14 cellular contexts compared by ENCODE assay signal in genomic region chr14:31000629-31001338, GRCh38.
"Had no signal": no experiment of that assay in that cellular context is flagged by ENCODE, and none has a peak within 500 bp of the region (broad histone marks: within the 10 kb centered on the region; RNA-seq: fewer than 3 reads in every experiment).

No MANE protein-coding gene starts in this region.

- H3K27me3 Mint-ChIP-seq: activated T-helper 17 cell treated with anti-CD3 and anti-CD28 coated beads, Interleukin-2, amount 50 U/mL, for 72 hours; stimulated activated memory B cell treated with anti-CD40 and anti-IgM and Interleukin-4, amounts not matched to agents 10 μg/mL and 1 μg/mL and 100 μg/mL, for 72 hours; T-cell had no signal

- H3K9me3 Mint-ChIP-seq: activated T-helper 17 cell treated with anti-CD3 and anti-CD28 coated beads, Interleukin-2, amount 50 U/mL, for 72 hours had no signal

- ATAC-seq: activated T-helper 17 cell treated with anti-CD3 and anti-CD28 coated beads, Interleukin-2, amount 50 U/mL, for 72 hours; stimulated activated memory B cell treated with anti-CD40 and anti-IgM and Interleukin-4, amounts not matched to agents 10 μg/mL and 1 μg/mL and 100 μg/mL, for 72 hours; T-cell had no signal

- H3K9me3 ChIP-seq: pancreas had no signal

- H3K27ac Mint-ChIP-seq: activated naive CD4-positive, alpha-beta T cell treated with anti-CD3 and anti-CD28 coated beads for 36 hours; activated T-helper 17 cell treated with anti-CD3 and anti-CD28 coated beads, Interleukin-2, amount 50 U/mL, for 72 hours; mesothelial cell of epicardium; stimulated activated memory B cell treated with anti-CD40 and anti-IgM and Interleukin-4, amounts not matched to agents 10 μg/mL and 1 μg/mL and 100 μg/mL, for 72 hours; T-cell had no signal

- H3K4me3 ChIP-seq: ascending aorta, pancreas had no signal

- H3K27ac ChIP-seq: ascending aorta, pancreas had no signal

- DNase-seq: activated CD4-positive, alpha-beta T cell treated with anti-CD3 and anti-CD28 coated beads for 1 hour; activated CD4-positive, alpha-beta T cell treated with anti-CD3 and anti-CD28 coated beads, Interleukin-2, amount 50 U/mL, for 4 hours; activated naive CD4-positive, alpha-beta T cell treated with anti-CD3 and anti-CD28 coated beads for 36 hours; activated T-cell treated with anti-CD3 and anti-CD28 coated beads for 4 hours; foreskin melanocyte; head of caudate nucleus; immature natural killer cell; pancreas; stimulated activated CD4-positive, alpha-beta T cell treated with anti-CD3 and anti-CD28 coated beads, Interleukin-2, amount 100 ng/mL, for 48 hours; T-cell had no signal

- H3K4me3 Mint-ChIP-seq: activated naive CD4-positive, alpha-beta T cell treated with anti-CD3 and anti-CD28 coated beads for 36 hours; activated T-helper 17 cell treated with anti-CD3 and anti-CD28 coated beads, Interleukin-2, amount 50 U/mL, for 72 hours; mesothelial cell of epicardium; stimulated activated memory B cell treated with anti-CD40 and anti-IgM and Interleukin-4, amounts not matched to agents 10 μg/mL and 1 μg/mL and 100 μg/mL, for 72 hours; T-cell had no signal

- H3K27me3 ChIP-seq: ascending aorta, pancreas had no signal
